Comparison of ENCODE assay signal across 10 cellular contexts in the genomic region with DNA sequence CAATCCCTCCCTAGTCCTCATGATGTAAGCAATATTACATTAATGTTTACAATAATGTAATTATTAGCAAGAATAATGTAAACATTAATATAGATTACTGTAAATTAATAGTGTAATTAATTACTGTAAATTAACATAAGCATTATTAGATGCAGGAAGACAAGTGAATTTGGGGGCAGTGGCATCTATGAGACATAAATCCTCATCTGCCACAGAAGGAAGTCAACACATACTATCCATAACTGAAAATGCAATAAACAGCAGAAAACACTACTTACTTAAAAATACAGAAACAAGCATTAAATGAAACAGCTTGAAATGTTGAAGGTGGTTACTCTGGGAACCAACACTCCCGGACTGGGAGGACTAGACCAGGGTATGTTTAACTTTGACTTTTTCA. TPM values are rescaled to one million over a fixed set of nuclear protein-coding genes. Genes with fewer than 3 reads are reported as not detected.
DNase-seq lines count a peak whose midpoint lies in the region; ATAC-seq and TF ChIP-seq lines count a peak whose summit lies in the region.
"Had no signal": no experiment of that assay in that cellular context is flagged by ENCODE, and none has a peak within 500 bp of the region (broad histone marks: within the 10 kb centered on the region; RNA-seq: fewer than 3 reads in every experiment).

No MANE protein-coding gene starts in this region.

- POLR2A ChIA-PET in CD4-positive, alpha-beta T cell (lab: Charles Lee) = interaction anchor here (0.9 to 3.2 kb wide), 4 partner anchors 9 to 654 kb away, joined by 3 to 29 read pairs (median 23); a partner anchor contains a TSS

- H3K36me3 ChIP-seq in duodenal mucosa (ENCODE audit: control insufficient read depth in 1 of 2, insufficient read depth in 2 of 2, low read length in 2 of 2) = peaks cover 0 to 4% of the 10 kb centered on the region in 2 donors
- H3K36me3 ChIP-seq in neuron (ENCODE audit: insufficient read depth, low read length) = no peaks in the 10 kb centered on the region

- peak overlapping the region; percentile 74 for H3K27ac ChIP-seq in CD4-positive, alpha-beta T cell (ENCODE audit: low read depth, low read length)
- peak overlapping the region; percentile 92 for H3K27ac ChIP-seq in duodenal mucosa (ENCODE audit: low read depth, low read length)

- no peak for TF ChIP-seq CTCF in CD4-positive, alpha-beta T cell (IDR thresholded peaks at IDR 0.05)
- TF ChIP-seq CTCF in NB4 (IDR thresholded peaks at IDR 0.05; ENCODE audit: low read depth, low read length) (no peak), GM13976 (IDR thresholded peaks at IDR 0.05; ENCODE audit: borderline replicate concordance, control extremely low read depth, extremely low read depth, insufficient read depth, missing control alignments) (no peak)

- no peaks in the 10 kb centered on the region for H3K27me3 ChIP-seq in CD4-positive, alpha-beta T cell (ENCODE audit: control insufficient read depth, insufficient read depth, low read length)
- no peaks in the 10 kb centered on the region for H3K27me3 ChIP-seq in duodenal mucosa (ENCODE audit: control insufficient read depth in 1 of 2, insufficient read depth in 2 of 2, low read length in 2 of 2)
- peaks cover 8% of the 10 kb centered on the region for H3K27me3 ChIP-seq in neuron (ENCODE audit: insufficient read depth, low read length)

- peak overlapping the region; percentile 87 for H3K4me3 ChIP-seq in NB4 (ENCODE audit: low read depth, low read length)
- peak overlapping the region; percentile 92 to 93 for H3K4me3 ChIP-seq in duodenal mucosa (ENCODE audit: low read depth in 1 of 2, low read length in 2 of 2)
- H3K4me3 ChIP-seq in neuron (ENCODE audit: low read length) = peak overlapping the region; percentile 68

- peaks cover 24% of the 10 kb centered on the region for H3K4me1 Mint-ChIP-seq in CD4-positive, alpha-beta T cell (ENCODE audit: low read depth)

- DNase-seq in CD4-positive, alpha-beta T cell = no peak
- DNase-seq in NB4 (ENCODE audit: low read depth) = no peak
- DNase-seq in iPS-NIHi11 (ENCODE audit: low spot score) = no peak
- DNase-seq in GM13976 (ENCODE audit: low spot score) = no peak
- no peak for DNase-seq in hepatic stellate cell (ENCODE audit: low spot score)

- H2AFZ ChIP-seq in neuron (ENCODE audit: low read depth, low read length) = peak overlapping the region; percentile 80

- intact Hi-C loops in CD4-positive, alpha-beta T cell (cut with DNase I, micrococcal nuclease) = loop anchor here (5.0 to 10.0 kb wide), 4 partner anchors 654 to 946 kb away; a partner anchor contains a TSS

- no peak for TF ChIP-seq POLR2A in NB4 (IDR thresholded peaks at IDR 0.05; ENCODE audit: extremely low read depth, insufficient read length)

- peaks cover 23% of the 10 kb centered on the region for H3K36me3 Mint-ChIP-seq in CD4-positive, alpha-beta T cell (ENCODE audit: low read depth)

- peak overlapping the region; percentile 96 for H3K27ac Mint-ChIP-seq in CD4-positive, alpha-beta T cell

- no peaks in the 10 kb centered on the region for H3K9me3 Mint-ChIP-seq in CD4-positive, alpha-beta T cell

- H3K27me3 Mint-ChIP-seq in CD4-positive, alpha-beta T cell = no peaks in the 10 kb centered on the region

- H3K9ac ChIP-seq in duodenal mucosa (ENCODE audit: low read depth in 1 of 2, low read length in 2 of 2) = peak overlapping the region; percentile 78 to 79

- in situ Hi-C loops in GM13976 (cut with MboI; ENCODE audit: low sequenced_read_pairs, unreplicated experiment) = loop anchor here (25.0 kb wide), 1 partner anchor 559 kb away; no protein-coding TSS in a partner anchor

- peaks cover 3 to 16% of the 10 kb centered on the region in 2 donors for H3K4me1 ChIP-seq in duodenal mucosa (ENCODE audit: control insufficient read depth in 1 of 2, insufficient read depth in 2 of 2, low read length in 2 of 2)
- peaks cover 6% of the 10 kb centered on the region for H3K4me1 ChIP-seq in neuron (ENCODE audit: insufficient read depth, low read length)

- H3K4me3 Mint-ChIP-seq in CD4-positive, alpha-beta T cell = peak overlapping the region; percentile 96

- CTCF ChIA-PET in CD4-positive, alpha-beta T cell (lab: Charles Lee) = no interaction called here

- H3K9me3 ChIP-seq in CD4-positive, alpha-beta T cell (ENCODE audit: control insufficient read depth, low read length) = no peaks in the 10 kb centered on the region
- H3K9me3 ChIP-seq in duodenal mucosa (ENCODE audit: control insufficient read depth in 1 of 2, low read length in 2 of 2) (no peaks in the 10 kb centered on the region), neuron (ENCODE audit: low read length) (no peaks in the 10 kb centered on the region)

- ATAC-seq in CD4-positive, alpha-beta T cell (ENCODE audit: poor library complexity) = no peak
- no peak for ATAC-seq in HG02870 (IDR thresholded peaks at IDR 0.05; ENCODE audit: unreplicated experiment)

RNA-seq across cellular contexts. Expression of a gene that starts 0.7 kb away (rescaled TPM):
- 10 to 100 TPM in 1 of 2 experiments, 1 to 10 TPM in 1; 9.0 to 10.6 TPM for total RNA-seq in CD4-positive, alpha-beta T cell

RNA-seq across cellular contexts. Expression of a gene that starts 17.1 kb away (rescaled TPM):
- total RNA-seq in CD4-positive, alpha-beta T cell = 1 to 10 TPM; 1.2 to 1.4 TPM

RNA-seq across cellular contexts. Expression of a gene that starts 52.5 kb away (rescaled TPM):
- total RNA-seq in CD4-positive, alpha-beta T cell = not detected
- total RNA-seq: pulmonary artery endothelial cell; T-helper 1 cell treated with Interleukin-12 subunit alpha and Interleukin-12 subunit beta and Interleukin-4 antibody, amounts not matched to agents 30 ng/mL and 1 ng/mL, for 36 hours had no signal
